Comparison of ENCODE assay signal across 8 cellular contexts in the genomic region with DNA sequence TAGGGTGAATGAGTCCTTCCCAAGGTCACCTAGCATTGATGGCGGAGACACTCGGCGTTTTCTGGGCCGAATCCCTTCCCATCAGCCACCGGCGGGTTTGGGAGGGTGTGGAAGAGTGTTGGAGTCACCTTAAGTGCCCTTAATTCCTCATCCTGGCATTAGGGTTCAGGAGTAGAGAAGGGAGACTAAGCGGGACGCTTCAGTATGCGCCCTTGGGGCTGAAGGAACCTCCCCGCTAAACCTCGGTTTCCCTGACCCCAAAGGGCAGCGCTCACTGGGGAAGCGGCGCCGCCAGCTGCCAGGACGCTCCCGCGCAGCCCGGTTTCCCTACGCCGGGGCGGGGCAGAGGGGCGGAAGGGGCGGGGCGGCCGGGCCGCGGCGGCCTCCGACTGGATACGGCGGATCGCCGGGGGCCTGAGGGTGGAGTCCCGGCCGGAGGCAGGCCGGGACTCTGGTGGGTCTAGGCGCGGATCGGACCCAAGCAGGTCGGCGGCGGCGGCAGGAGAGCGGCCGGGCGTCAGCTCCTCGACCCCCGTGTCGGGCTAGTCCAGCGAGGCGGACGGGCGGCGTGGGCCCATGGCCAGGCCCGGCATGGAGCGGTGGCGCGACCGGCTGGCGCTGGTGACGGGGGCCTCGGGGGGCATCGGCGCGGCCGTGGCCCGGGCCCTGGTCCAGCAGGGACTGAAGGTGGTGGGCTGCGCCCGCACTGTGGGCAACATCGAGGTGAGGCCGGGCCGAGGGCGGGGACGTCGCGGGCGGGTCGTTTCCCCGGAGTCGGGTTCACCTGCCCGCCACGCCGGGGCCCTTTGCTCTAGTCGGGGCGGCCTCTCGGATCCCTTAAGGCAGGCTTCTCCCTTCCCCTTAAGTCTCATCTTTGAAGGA. TPM values are rescaled to one million over a fixed set of nuclear protein-coding genes. Genes with fewer than 3 reads are reported as not detected.
A peak's percentile ranks its signal among the peaks of the same experiment; 100 is the strongest.
DNase-seq lines count a peak whose midpoint lies in the region; ATAC-seq and TF ChIP-seq lines count a peak whose summit lies in the region.

A gene with protein sequence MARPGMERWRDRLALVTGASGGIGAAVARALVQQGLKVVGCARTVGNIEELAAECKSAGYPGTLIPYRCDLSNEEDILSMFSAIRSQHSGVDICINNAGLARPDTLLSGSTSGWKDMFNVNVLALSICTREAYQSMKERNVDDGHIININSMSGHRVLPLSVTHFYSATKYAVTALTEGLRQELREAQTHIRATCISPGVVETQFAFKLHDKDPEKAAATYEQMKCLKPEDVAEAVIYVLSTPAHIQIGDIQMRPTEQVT (plus strand): TSS at position 446 of the 882 bp plus-strand sequence. CDS start 131 bp downstream, at position 577.

- H3K9me3 Mint-ChIP-seq in dendritic cell treated with granulocyte-macrophage colony-stimulating factor and Interleukin-4, amounts not matched to agents 40 ng/mL and 50 ng/mL, for 4 days, result no peaks in the 10 kb centered on the region

- peak within 1 kb of the TSS; percentile 82 for H3K4me3 Mint-ChIP-seq in dendritic cell treated with granulocyte-macrophage colony-stimulating factor and Interleukin-4, amounts not matched to agents 40 ng/mL and 50 ng/mL, for 4 days

- under 1% methylated on average over 87 of the region's 87 CpGs for WGBS in liver

- peak; percentile 43 for ATAC-seq in GM18873 (IDR thresholded peaks at IDR 0.05; ENCODE audit: low FRiP score, unreplicated experiment)
- peak; percentile 77 for ATAC-seq in HG03139 (IDR thresholded peaks at IDR 0.05; ENCODE audit: unreplicated experiment)

- CTCF ChIA-PET in AG04449 (lab: Yijun Ruan, JAX), result interaction anchor here (1.7 to 5.5 kb wide), 2 partner anchors 12 to 21 kb away, joined by 4 to 34 read pairs; no protein-coding TSS in a partner anchor

- POLR2A ChIA-PET in AG04449 (lab: Yijun Ruan, JAX), result interaction anchor here (0.6 to 2.7 kb wide), 4 partner anchors 10 to 63 kb away, joined by 3 to 23 read pairs (median 3); a partner anchor contains a TSS

- peaks cover 17% of the 10 kb centered on the region for H3K27me3 Mint-ChIP-seq in dendritic cell treated with granulocyte-macrophage colony-stimulating factor and Interleukin-4, amounts not matched to agents 40 ng/mL and 50 ng/mL, for 4 days

- H3K4me3 ChIP-seq in AG04449 (ENCODE audit: low read depth, low read length) (peak within 1 kb of the TSS; percentile 68), liver (ENCODE audit: low read depth in 1 of 3, low read length in 3 of 3) (peak within 1 kb of the TSS; percentile 51 to 95 (median 83))

- peak within 1 kb of the TSS in 1 of 2 donors; percentile 34 for H3K27ac ChIP-seq in liver (ENCODE audit: low read depth in 1 of 2, low read length in 2 of 2)

- H3K4me1 ChIP-seq in liver (ENCODE audit: control insufficient read depth in 4 of 4, insufficient read depth in 4 of 4, low read length in 3 of 4), result peaks cover 5 to 22% (median 8%) of the 10 kb centered on the region in 4 donors

- TF ChIP-seq CTCF in AG04449 (IDR thresholded peaks at IDR 0.05; ENCODE audit: insufficient read depth, low read length, missing control alignments) (no peak), liver (IDR thresholded peaks at IDR 0.05; ENCODE audit: low read depth, low read length, missing input control) (no peak)

- peaks cover 6 to 21% (median 16%) of the 10 kb centered on the region in 4 donors for H3K36me3 ChIP-seq in liver (ENCODE audit: control insufficient read depth in 4 of 4, insufficient read depth in 3 of 4, low read depth in 1 of 4, low read length in 3 of 4)

- intact Hi-C loops in dendritic cell treated with granulocyte-macrophage colony-stimulating factor and Interleukin-4, amounts not matched to agents 40 ng/mL and 50 ng/mL, for 4 days (cut with micrococcal nuclease), result loop anchor here (1.0 to 5.0 kb wide), 2 partner anchors 10 to 44 kb away; a partner anchor contains a TSS

- H3K4me1 Mint-ChIP-seq in dendritic cell treated with granulocyte-macrophage colony-stimulating factor and Interleukin-4, amounts not matched to agents 40 ng/mL and 50 ng/mL, for 4 days (ENCODE audit: low read depth), result peaks cover 27% of the 10 kb centered on the region

- TF ChIP-seq RAD21 in liver (IDR thresholded peaks at IDR 0.05), result no peak

- no peaks in the 10 kb centered on the region for H3K27me3 ChIP-seq in liver (ENCODE audit: control insufficient read depth in 4 of 4, insufficient read depth in 4 of 4, low read length in 3 of 4)

- peak within 1 kb of the TSS; percentile 21 to 33 for H3K9ac ChIP-seq in liver (ENCODE audit: low read depth in 1 of 2, low read length in 2 of 2)

- DNase-seq in AG04449 (ENCODE audit: low read depth, low spot score) (no peak), NCI-H510A (lab: John Stamatoyannopoulos, UW) (peak; percentile 58)
- DNase-seq in activated CD4-positive, alpha-beta T cell treated with anti-CD3 and anti-CD28 coated beads, Interleukin-2, amount 50 U/mL, for 1 hour, result peak; percentile 67
- DNase-seq in stimulated activated CD4-positive, alpha-beta T cell treated with anti-CD3 and anti-CD28 coated beads, Interleukin-2, amount 100 ng/mL, for 4 hours (ENCODE audit: low read depth), result peak; percentile 59

- H3K9me3 ChIP-seq in liver (ENCODE audit: control insufficient read depth in 4 of 4, low read length in 3 of 4), result no peaks in the 10 kb centered on the region

- H3K27ac Mint-ChIP-seq in dendritic cell treated with granulocyte-macrophage colony-stimulating factor and Interleukin-4, amounts not matched to agents 40 ng/mL and 50 ng/mL, for 4 days, result peak within 1 kb of the TSS; percentile 53

- peaks cover 36% of the 10 kb centered on the region for H3K36me3 Mint-ChIP-seq in dendritic cell treated with granulocyte-macrophage colony-stimulating factor and Interleukin-4, amounts not matched to agents 40 ng/mL and 50 ng/mL, for 4 days (ENCODE audit: low read depth)

TF ChIP-seq in liver, 16 proteins besides CTCF, POLR2A, EP300 and RAD21:
- peak; percentile 30 to 44 for TF ChIP-seq RXRA (IDR thresholded peaks at IDR 0.05)
- TF ChIP-seq, protein P1, sequence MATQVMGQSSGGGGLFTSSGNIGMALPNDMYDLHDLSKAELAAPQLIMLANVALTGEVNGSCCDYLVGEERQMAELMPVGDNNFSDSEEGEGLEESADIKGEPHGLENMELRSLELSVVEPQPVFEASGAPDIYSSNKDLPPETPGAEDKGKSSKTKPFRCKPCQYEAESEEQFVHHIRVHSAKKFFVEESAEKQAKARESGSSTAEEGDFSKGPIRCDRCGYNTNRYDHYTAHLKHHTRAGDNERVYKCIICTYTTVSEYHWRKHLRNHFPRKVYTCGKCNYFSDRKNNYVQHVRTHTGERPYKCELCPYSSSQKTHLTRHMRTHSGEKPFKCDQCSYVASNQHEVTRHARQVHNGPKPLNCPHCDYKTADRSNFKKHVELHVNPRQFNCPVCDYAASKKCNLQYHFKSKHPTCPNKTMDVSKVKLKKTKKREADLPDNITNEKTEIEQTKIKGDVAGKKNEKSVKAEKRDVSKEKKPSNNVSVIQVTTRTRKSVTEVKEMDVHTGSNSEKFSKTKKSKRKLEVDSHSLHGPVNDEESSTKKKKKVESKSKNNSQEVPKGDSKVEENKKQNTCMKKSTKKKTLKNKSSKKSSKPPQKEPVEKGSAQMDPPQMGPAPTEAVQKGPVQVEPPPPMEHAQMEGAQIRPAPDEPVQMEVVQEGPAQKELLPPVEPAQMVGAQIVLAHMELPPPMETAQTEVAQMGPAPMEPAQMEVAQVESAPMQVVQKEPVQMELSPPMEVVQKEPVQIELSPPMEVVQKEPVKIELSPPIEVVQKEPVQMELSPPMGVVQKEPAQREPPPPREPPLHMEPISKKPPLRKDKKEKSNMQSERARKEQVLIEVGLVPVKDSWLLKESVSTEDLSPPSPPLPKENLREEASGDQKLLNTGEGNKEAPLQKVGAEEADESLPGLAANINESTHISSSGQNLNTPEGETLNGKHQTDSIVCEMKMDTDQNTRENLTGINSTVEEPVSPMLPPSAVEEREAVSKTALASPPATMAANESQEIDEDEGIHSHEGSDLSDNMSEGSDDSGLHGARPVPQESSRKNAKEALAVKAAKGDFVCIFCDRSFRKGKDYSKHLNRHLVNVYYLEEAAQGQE (IDR thresholded peaks at IDR 0.05), result no peak
- TF ChIP-seq NR2F2 (IDR thresholded peaks at IDR 0.05), result peak; percentile 27
- TF ChIP-seq GABPA (IDR thresholded peaks at IDR 0.05 in 1 of 2, conservative IDR thresholded peaks at IDR 0.05 in 1 of 2), result peak in 1 of 2 donors; percentile 40
- no peak for TF ChIP-seq EGR1 (IDR thresholded peaks at IDR 0.05; ENCODE audit: low read depth in 2 of 2)
- peak in 1 of 2 donors; percentile 14 for TF ChIP-seq HNF4A (conservative IDR thresholded peaks at IDR 0.05)
- TF ChIP-seq, protein P2, sequence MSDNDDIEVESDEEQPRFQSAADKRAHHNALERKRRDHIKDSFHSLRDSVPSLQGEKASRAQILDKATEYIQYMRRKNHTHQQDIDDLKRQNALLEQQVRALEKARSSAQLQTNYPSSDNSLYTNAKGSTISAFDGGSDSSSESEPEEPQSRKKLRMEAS (IDR thresholded peaks at IDR 0.05), result no peak

RNA-seq across cellular contexts. Expression of the gene that starts here (rescaled TPM):
- total RNA-seq in liver, result 1 to 10 TPM; 5.8 to 8.0 TPM
- 1 to 10 TPM; 4.2 to 7.2 TPM for polyA plus RNA-seq in liver
